26 cellular contexts compared by ENCODE assay signal in genomic region chr5:68032240-68032762, GRCh38.
"Had no signal": no experiment of that assay in that cellular context is flagged by ENCODE, and none has a peak within 500 bp of the region (broad histone marks: within the 10 kb centered on the region; RNA-seq: fewer than 3 reads in every experiment).

No MANE protein-coding gene starts in this region.

- H3K4me3 Mint-ChIP-seq: activated CD8-positive, alpha-beta T cell treated with anti-CD3 and anti-CD28 coated beads, Interleukin-2, amount 10 ng/mL, durations not matched to agents 7 days and 5 days; activated naive CD8-positive, alpha-beta T cell treated with anti-CD3 and anti-CD28 coated beads, Interleukin-2, amount 50 U/mL, for 24 hours; activated T-cell treated with anti-CD3 and anti-CD28 coated beads, Interleukin-2, amount 50 U/mL, for 4 hours; IgD-negative memory B cell; T-helper 17 cell; WTC11 had no signal

- H3K9me3 Mint-ChIP-seq: activated naive CD4-positive, alpha-beta T cell treated with anti-CD3 and anti-CD28 coated beads, Interleukin-2, amount 50 U/mL, for 72 hours; activated naive CD8-positive, alpha-beta T cell treated with anti-CD3 and anti-CD28 coated beads, Interleukin-2, amount 50 U/mL, for 24 hours; activated T-cell treated with anti-CD3 and anti-CD28 coated beads, Interleukin-2, amount 50 U/mL, for 4 hours had no signal

- H3K27me3 ChIP-seq: brain microvascular endothelial cell, cardiac muscle cell, Peyer's patch had no signal

- ATAC-seq: activated CD8-positive, alpha-beta T cell treated with anti-CD3 and anti-CD28 coated beads, Interleukin-2, amount 10 ng/mL, durations not matched to agents 7 days and 5 days; activated naive CD4-positive, alpha-beta T cell treated with anti-CD3 and anti-CD28 coated beads, Interleukin-2, amount 50 U/mL, for 72 hours; activated naive CD8-positive, alpha-beta T cell treated with anti-CD3 and anti-CD28 coated beads, Interleukin-2, amount 50 U/mL, for 24 hours; activated T-cell treated with anti-CD3 and anti-CD28 coated beads, Interleukin-2, amount 50 U/mL, for 4 hours; T-helper 17 cell; WTC11 had no signal

- H3K4me1 Mint-ChIP-seq: activated naive CD8-positive, alpha-beta T cell treated with anti-CD3 and anti-CD28 coated beads, Interleukin-2, amount 50 U/mL, for 24 hours had no signal

- H3K36me3 Mint-ChIP-seq: activated naive CD4-positive, alpha-beta T cell treated with anti-CD3 and anti-CD28 coated beads, Interleukin-2, amount 50 U/mL, for 72 hours; WTC11 had no signal

- FAIRE-seq: astrocyte had no signal

- H3K36me3 ChIP-seq: brain microvascular endothelial cell, cardiac muscle cell, Peyer's patch had no signal

- DNase-seq: activated CD4-positive, alpha-beta T cell treated with anti-CD3 and anti-CD28 coated beads for 48 hours; activated CD4-positive, alpha-beta T cell treated with anti-CD3 and anti-CD28 coated beads, Interleukin-2, amount 50 U/mL, for 4 hours; activated CD4-positive, CD25-positive, alpha-beta regulatory T cell treated with anti-CD3 and anti-CD28 coated beads, Interleukin-2, amount 50 U/mL, for 72 hours; activated CD8-positive, alpha-beta T cell treated with anti-CD3 and anti-CD28 coated beads, Interleukin-2, amount 10 ng/mL, durations not matched to agents 7 days and 5 days; activated effector memory CD4-positive, alpha-beta T cell treated with anti-CD3 and anti-CD28 coated beads, Interleukin-2, amount 50 U/mL, for 16 hours; activated naive CD4-positive, alpha-beta T cell treated with Interleukin-2 at 50 U/mL for 16 hours; activated naive CD8-positive, alpha-beta T cell treated with anti-CD3 and anti-CD28 coated beads, Interleukin-2, amount 50 U/mL, for 24 hours; activated T-cell treated with anti-CD3 and anti-CD28 coated beads, Interleukin-2, amount 50 U/mL, for 4 hours; amniotic stem cell; brain microvascular endothelial cell; KG1; NCI-H1048; NCI-H1930; NCI-H2171 treated with DMSO at 0.1 percent for 48 hours; NCI-H226; NCI-H526; Peyer's patch; SHP77 treated with DMSO at 0.1 percent for 48 hours; T-helper 17 cell; T-helper 9 cell had no signal

- H3K27ac ChIP-seq: brain microvascular endothelial cell, cardiac muscle cell, Peyer's patch, RWPE1 had no signal

- H3K4me3 ChIP-seq: cardiac muscle cell, Peyer's patch had no signal

- H3K27me3 Mint-ChIP-seq: IgD-negative memory B cell had no signal

- H3K9me3 ChIP-seq: Peyer's patch had no signal

- H3K27ac Mint-ChIP-seq: activated CD8-positive, alpha-beta T cell treated with anti-CD3 and anti-CD28 coated beads, Interleukin-2, amount 10 ng/mL, durations not matched to agents 7 days and 5 days; activated naive CD4-positive, alpha-beta T cell treated with anti-CD3 and anti-CD28 coated beads, Interleukin-2, amount 50 U/mL, for 72 hours; activated naive CD8-positive, alpha-beta T cell treated with anti-CD3 and anti-CD28 coated beads, Interleukin-2, amount 50 U/mL, for 24 hours; IgD-negative memory B cell; T-helper 17 cell; WTC11 had no signal
